Comparison of ENCODE assay signal across 8 cellular contexts in the genomic region with DNA sequence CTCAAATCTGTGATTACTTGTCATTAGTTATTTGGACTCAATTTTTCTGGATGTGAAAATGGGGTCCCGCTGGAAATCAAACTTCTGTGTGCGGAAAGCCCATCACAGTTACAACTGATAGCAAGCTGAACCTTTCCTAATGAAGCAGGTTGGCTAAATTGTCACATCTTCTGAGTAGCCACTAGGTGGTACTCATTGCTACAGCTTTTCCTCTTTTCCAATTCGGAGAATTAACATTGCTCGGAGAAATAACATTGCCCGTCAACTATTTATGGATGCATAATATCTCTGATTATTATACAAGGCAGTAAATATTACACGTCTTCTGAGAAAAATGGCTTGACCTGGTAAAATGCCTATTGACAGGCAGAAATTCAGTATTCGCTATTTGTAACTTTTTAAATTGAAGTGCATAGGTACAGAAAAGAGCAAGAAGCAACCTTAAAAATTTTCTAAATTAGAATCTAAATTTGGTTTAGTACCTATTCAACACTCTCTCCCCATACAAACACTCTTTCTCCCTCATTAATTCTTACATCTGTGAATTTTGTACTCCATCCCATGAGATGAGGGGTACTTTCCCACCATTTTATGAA. TPM values are rescaled to one million over a fixed set of nuclear protein-coding genes. Genes with fewer than 3 reads are reported as not detected.
A peak's percentile ranks its signal among the peaks of the same experiment; 100 is the strongest.
DNase-seq lines count a peak whose midpoint lies in the region; ATAC-seq and TF ChIP-seq lines count a peak whose summit lies in the region.

No MANE protein-coding gene starts in this region.

- 0 out of 3 replicates have a peak, but pooled peaks have one; percentile 48 for ATAC-seq in RWPE2 (ENCODE audit: low read depth)
- peak; percentile 38 for ATAC-seq in foreskin keratinocyte
- ATAC-seq in thoracic aorta (ENCODE audit: insufficient number of reproducible peaks, low FRiP score, low read depth): no peak
- ATAC-seq in HG02840 (IDR thresholded peaks at IDR 0.05; ENCODE audit: low FRiP score, unreplicated experiment): no peak

- DNase-seq in CD1c-positive myeloid dendritic cell (ENCODE audit: extremely low spot score): peak; percentile 45
- no peak for DNase-seq in HFF-Myc (ENCODE audit: extremely low read depth, low read depth)
- no peak for DNase-seq in RWPE2 (ENCODE audit: low spot score)
- DNase-seq in foreskin keratinocyte: no peak
- DNase-seq in thoracic aorta (ENCODE audit: low spot score): no peak
- DNase-seq in occipital lobe (lab: John Stamatoyannopoulos, UW): no peak
- DNase-seq in NCI-H2196 (lab: John Stamatoyannopoulos, UW; ENCODE audit: unreplicated experiment): no peak

- no peaks in the 10 kb centered on the region for H3K4me1 ChIP-seq in RWPE2 (ENCODE audit: insufficient read depth, poor library complexity, severe bottlenecking)
- H3K4me1 ChIP-seq in foreskin keratinocyte: no peaks in the 10 kb centered on the region
- H3K4me1 ChIP-seq in thoracic aorta (ENCODE audit: control insufficient read depth in 1 of 2, low read depth in 2 of 2): no peaks in the 10 kb centered on the region

- H3K4me3 ChIP-seq in HFF-Myc (replicated peaks; ENCODE audit: low read depth, low read length): no peak overlapping the region
- no peak overlapping the region for H3K4me3 ChIP-seq in RWPE2 (ENCODE audit: severe bottlenecking)
- no peak overlapping the region for H3K4me3 ChIP-seq in thoracic aorta

- TF ChIP-seq CTCF in HFF-Myc (IDR thresholded peaks at IDR 0.05; ENCODE audit: low read depth, low read length, missing control alignments) (peak; percentile 55), RWPE2 (IDR thresholded peaks at IDR 0.05; ENCODE audit: poor library complexity, severe bottlenecking) (peak; percentile 73), foreskin keratinocyte (conservative IDR thresholded peaks at IDR 0.05) (peak; percentile 72), thoracic aorta (IDR thresholded peaks at IDR 0.05) (peak; percentile 37)

- H3K27me3 ChIP-seq in RWPE2 (ENCODE audit: insufficient read depth, poor library complexity, severe bottlenecking) (no peaks in the 10 kb centered on the region), foreskin keratinocyte (peaks cover 43% of the 10 kb centered on the region), thoracic aorta (replicated peaks; ENCODE audit: insufficient read depth) (no peaks in the 10 kb centered on the region)

- H3K27ac ChIP-seq in RWPE2 (ENCODE audit: poor library complexity, severe bottlenecking): no peak overlapping the region
- no peak overlapping the region for H3K27ac ChIP-seq in foreskin keratinocyte
- H3K27ac ChIP-seq in thoracic aorta: no peak overlapping the region

- no peaks in the 10 kb centered on the region for H3K9me3 ChIP-seq in RWPE2 (ENCODE audit: severe bottlenecking)
- H3K9me3 ChIP-seq in thoracic aorta: no peaks in the 10 kb centered on the region

- H3K36me3 ChIP-seq in RWPE2 (ENCODE audit: low read depth) (no peaks in the 10 kb centered on the region), thoracic aorta (no peaks in the 10 kb centered on the region)

RNA-seq across cellular contexts. Expression of gene BLOC1S2, which starts 17.3 kb away (rescaled TPM):
- total RNA-seq in foreskin keratinocyte (74.5 and 77.1 TPM in 2 replicates), thoracic aorta (10 to 100 TPM; 14.1 to 35.7 TPM), occipital lobe (44.0 TPM)
- 82.8 TPM in 2 replicates for polyA plus RNA-seq in foreskin keratinocyte

RNA-seq across cellular contexts. Expression of gene PKD2L1, which starts 26.2 kb away (rescaled TPM):
- total RNA-seq in foreskin keratinocyte (not detected in 2 replicates), thoracic aorta (under 1 TPM in 1 of 2 donors, not detected in 1; 0.56 TPM), occipital lobe (0.62 TPM)
- not detected in 2 replicates for polyA plus RNA-seq in foreskin keratinocyte

RNA-seq across cellular contexts. Expression of gene CWF19L1, which starts 36.4 kb away (rescaled TPM):
- total RNA-seq in foreskin keratinocyte: 29.3 and 33.9 TPM in 2 replicates
- polyA plus RNA-seq in foreskin keratinocyte: 19.2 and 22.7 TPM in 2 replicates
- 10 to 100 TPM; 19.5 to 27.2 TPM for total RNA-seq in thoracic aorta
- 32.9 TPM for total RNA-seq in occipital lobe

RNA-seq across cellular contexts. Expression of gene SCD, which starts 43.2 kb away (rescaled TPM):
- total RNA-seq in foreskin keratinocyte: 1,312 and 1,467 TPM in 2 replicates
- 579 and 619 TPM in 2 replicates for polyA plus RNA-seq in foreskin keratinocyte
- 10 to 100 TPM; 12.8 to 16.7 TPM for total RNA-seq in thoracic aorta
- total RNA-seq in occipital lobe: 123 TPM

Comparison
In these comparisons a context has a peak if more than half of its experiments do, and no peak if none do; other contexts are left out.
1. ATAC-seq: peak in RWPE2 (single experiment) and foreskin keratinocyte (single experiment); none in thoracic aorta (single experiment) and HG02840 (single experiment).
2. Peak in every context shown above with its lines, with median percentiles within 50 percentile points of each other: CTCF ChIP-seq.